22 cellular contexts compared by ENCODE assay signal in the genomic region with DNA sequence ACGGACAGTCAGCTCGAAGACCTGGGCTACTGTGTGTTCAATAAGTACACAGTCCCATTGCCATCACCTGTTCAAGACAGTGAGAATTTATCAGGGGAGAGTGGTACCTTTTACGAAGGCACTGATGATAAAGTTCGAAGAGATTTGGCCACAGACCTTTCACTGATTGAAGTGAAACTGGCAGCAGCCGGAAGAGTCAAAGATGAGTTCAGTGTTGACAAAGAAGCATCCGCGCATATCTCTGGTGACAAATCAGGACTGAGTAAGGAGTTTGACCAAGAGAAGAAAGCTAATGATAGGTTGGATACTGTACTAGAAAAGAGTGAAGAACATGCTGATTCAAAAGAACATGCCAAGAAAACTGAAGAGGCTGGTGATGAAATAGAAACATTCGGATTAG.
"Had no signal": no experiment of that assay in that cellular context is flagged by ENCODE, and none has a peak within 500 bp of the region (broad histone marks: within the 10 kb centered on the region; RNA-seq: fewer than 3 reads in every experiment).

No MANE protein-coding gene starts in this region.

- H3K4me3 Mint-ChIP-seq: activated CD4-positive, alpha-beta T cell treated with anti-CD3 and anti-CD28 coated beads for 36 hours; activated CD8-positive, alpha-beta T cell treated with anti-CD3 and anti-CD28 coated beads for 36 hours; activated naive CD8-positive, alpha-beta T cell treated with anti-CD3 and anti-CD28 coated beads, Interleukin-2, amount 10 ng/mL, durations not matched to agents 7 days and 5 days; activated T-cell treated with anti-CD3 and anti-CD28 coated beads, Interleukin-2, amount 50 U/mL, for 72 hours; T-helper 17 cell had no signal

- H3K27me3 Mint-ChIP-seq: activated CD8-positive, alpha-beta T cell treated with anti-CD3 and anti-CD28 coated beads for 36 hours; activated naive CD8-positive, alpha-beta T cell treated with anti-CD3 and anti-CD28 coated beads, Interleukin-2, amount 10 ng/mL, durations not matched to agents 7 days and 5 days; T-helper 17 cell had no signal

- ATAC-seq: activated CD4-positive, alpha-beta T cell treated with anti-CD3 and anti-CD28 coated beads for 36 hours; activated CD8-positive, alpha-beta T cell treated with anti-CD3 and anti-CD28 coated beads for 36 hours; activated T-cell treated with anti-CD3 and anti-CD28 coated beads, Interleukin-2, amount 50 U/mL, for 72 hours; T-helper 17 cell had no signal

- H3K36me3 Mint-ChIP-seq: activated naive CD8-positive, alpha-beta T cell treated with anti-CD3 and anti-CD28 coated beads, Interleukin-2, amount 10 ng/mL, durations not matched to agents 7 days and 5 days had no signal

- DNase-seq: activated CD4-positive, alpha-beta T cell treated with anti-CD3 and anti-CD28 coated beads for 36 hours; activated CD4-positive, CD25-positive, alpha-beta regulatory T cell; activated CD8-positive, alpha-beta memory T cell treated with anti-CD3 and anti-CD28 coated beads, Interleukin-2, amount 50 U/mL, for 4 hours; activated CD8-positive, alpha-beta T cell treated with anti-CD3 and anti-CD28 coated beads for 36 hours; activated naive CD4-positive, alpha-beta T cell treated with anti-CD3 and anti-CD28 coated beads, Interleukin-2, amount 50 U/mL, for 16 hours; activated naive CD8-positive, alpha-beta T cell treated with anti-CD3 and anti-CD28 coated beads, Interleukin-2, amount 10 ng/mL, durations not matched to agents 7 days and 5 days; activated T-cell treated with anti-CD3 and anti-CD28 coated beads, Interleukin-2, amount 50 U/mL, for 72 hours; adrenal gland; anterior cingulate cortex; cerebellar nuclear complex; MG63; NCI-H1105 treated with DMSO at 0.1 percent for 48 hours; NCI-H1436 treated with DMSO at 0.1 percent for 48 hours; NCI-H187; NCI-H2081 treated with DMSO at 0.1 percent for 48 hours; NCI-H446; NCI-H524; PC-9; SIG-M5; T-helper 17 cell; T-helper 9 cell had no signal

- H3K4me1 Mint-ChIP-seq: activated naive CD8-positive, alpha-beta T cell treated with anti-CD3 and anti-CD28 coated beads, Interleukin-2, amount 10 ng/mL, durations not matched to agents 7 days and 5 days had no signal

- H3K4me3 ChIP-seq: adrenal gland, MG63, PC-9 had no signal

- H3K27ac Mint-ChIP-seq: activated CD4-positive, alpha-beta T cell treated with anti-CD3 and anti-CD28 coated beads for 36 hours; activated CD8-positive, alpha-beta T cell treated with anti-CD3 and anti-CD28 coated beads for 36 hours; activated naive CD8-positive, alpha-beta T cell treated with anti-CD3 and anti-CD28 coated beads, Interleukin-2, amount 10 ng/mL, durations not matched to agents 7 days and 5 days; activated T-cell treated with anti-CD3 and anti-CD28 coated beads, Interleukin-2, amount 50 U/mL, for 72 hours; activated T-helper 2 cell treated with anti-CD3 and anti-CD28 coated beads, Interferon-gamma antibody, Interleukin-2, Interleukin-4, amounts not matched to agents 10 μg/mL and 5 μg/mL and 100 μg/mL, durations not matched to agents 14 hours and 24 hours and 36 hours; T-helper 17 cell had no signal

- H3K9me3 Mint-ChIP-seq: activated CD8-positive, alpha-beta T cell treated with anti-CD3 and anti-CD28 coated beads for 36 hours; activated naive CD8-positive, alpha-beta T cell treated with anti-CD3 and anti-CD28 coated beads, Interleukin-2, amount 10 ng/mL, durations not matched to agents 7 days and 5 days; activated T-helper 2 cell treated with anti-CD3 and anti-CD28 coated beads, Interferon-gamma antibody, Interleukin-2, Interleukin-4, amounts not matched to agents 10 μg/mL and 5 μg/mL and 100 μg/mL, durations not matched to agents 14 hours and 24 hours and 36 hours had no signal
